25 cellular contexts compared by ENCODE assay signal in the genomic region with DNA sequence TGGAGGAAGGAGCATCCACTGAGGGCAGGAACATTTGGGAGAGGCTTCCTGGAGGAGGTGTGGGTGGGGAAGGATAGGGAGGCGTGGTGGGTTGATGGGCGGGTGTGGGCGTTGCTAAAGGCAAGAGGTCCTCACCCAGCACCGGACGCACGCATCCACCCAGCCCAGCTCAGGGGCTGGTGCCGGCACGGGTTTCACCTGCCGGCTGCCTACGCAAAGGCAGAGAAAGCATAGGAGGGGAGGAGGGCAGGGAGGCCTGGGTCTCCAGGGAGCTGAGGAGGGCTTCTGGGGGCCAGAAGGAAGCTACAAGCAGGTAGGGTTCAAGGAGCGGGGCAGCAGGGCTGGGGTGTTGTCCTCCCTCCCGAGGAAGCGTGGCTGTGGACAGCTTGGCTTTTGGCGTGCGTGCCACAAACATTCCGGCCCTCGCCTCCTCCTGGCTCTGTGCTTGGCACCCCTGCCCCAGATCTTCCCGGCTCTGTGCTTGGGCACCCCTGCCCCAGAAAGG. TPM values are rescaled to one million over a fixed set of nuclear protein-coding genes. Genes with fewer than 3 reads are reported as not detected.
DNase-seq lines count a peak whose midpoint lies in the region; ATAC-seq and TF ChIP-seq lines count a peak whose summit lies in the region.
"Had no signal": no experiment of that assay in that cellular context is flagged by ENCODE, and none has a peak within 500 bp of the region (broad histone marks: within the 10 kb centered on the region; RNA-seq: fewer than 3 reads in every experiment).

No MANE protein-coding gene starts in this region.

- POLR2A ChIA-PET in CD4-positive, alpha-beta memory T cell (lab: Charles Lee; ENCODE audit: partially characterized antibody) = interaction anchor here (1.3 to 13.1 kb wide), 4 partner anchors 8 to 44 kb away, joined by 4 to 358 read pairs (median 94); partner anchors contain the start of genes ANKRD13D, GRK2 and SSH3
- POLR2A ChIA-PET in RWPE1 (lab: Yijun Ruan, JAX; ENCODE audit: low non-redundant PET) = interaction anchor here (0.8 kb wide), 1 partner anchor 235 kb away, joined by 3 read pairs; no protein-coding TSS in a partner anchor

- CTCF ChIA-PET in CD4-positive, alpha-beta memory T cell (lab: Charles Lee; ENCODE audit: partially characterized antibody) = interaction anchor here (1.4 kb wide), 1 partner anchor 21 kb away, joined by 4 read pairs; no protein-coding TSS in a partner anchor
- CTCF ChIA-PET in RWPE1 (lab: Yijun Ruan, JAX) = interaction anchor here (0.6 to 1.4 kb wide), 2 partner anchors 71 to 236 kb away, joined by 5 to 8 read pairs; no protein-coding TSS in a partner anchor

- H3K4me3 ChIP-seq in CD4-positive, alpha-beta memory T cell (ENCODE audit: low read length in 2 of 2) = no peak overlapping the region
- peak overlapping the region in 3 of 7 experiments; percentile 4 to 9 (median 6) for H3K4me3 ChIP-seq in skin epidermis
- H3K4me3 ChIP-seq: body of pancreas, gastroesophageal sphincter, neural progenitor cell had no signal

- peaks cover 22 to 53% (median 39%) of the 10 kb centered on the region in 4 donors for H3K4me1 Mint-ChIP-seq in CD4-positive, alpha-beta memory T cell

- intact Hi-C loops in CD4-positive, alpha-beta memory T cell (cut with micrococcal nuclease) = no loop called here

- no peak for ATAC-seq in GM18519 (IDR thresholded peaks at IDR 0.05; ENCODE audit: low FRiP score, unreplicated experiment)
- ATAC-seq: body of pancreas, gastroesophageal sphincter, left cardiac atrium had no signal

- H3K4me1 ChIP-seq in CD4-positive, alpha-beta memory T cell (ENCODE audit: insufficient read depth, low read length) = peaks cover 42% of the 10 kb centered on the region
- H3K4me1 ChIP-seq: gastroesophageal sphincter, neural progenitor cell had no signal

- H3K27me3 Mint-ChIP-seq in CD4-positive, alpha-beta memory T cell = no peaks in the 10 kb centered on the region
- H3K27me3 Mint-ChIP-seq: dendritic cell treated with granulocyte-macrophage colony-stimulating factor and Interleukin-4, amounts not matched to agents 40 ng/mL and 50 ng/mL, for 4 days had no signal

- no peaks in the 10 kb centered on the region for H3K9me3 Mint-ChIP-seq in CD4-positive, alpha-beta memory T cell
- H3K9me3 Mint-ChIP-seq: activated T-helper 1 cell treated with anti-CD3 and anti-CD28 coated beads, Interleukin-12 subunit alpha, Interleukin-12 subunit beta, Interleukin-2, Interleukin-4 antibody, amounts not matched to agents 30 ng/mL and 10 ng/mL and 1 ng/mL, durations not matched to agents 14 hours and 24 hours and 36 hours; dendritic cell treated with granulocyte-macrophage colony-stimulating factor and Interleukin-4, amounts not matched to agents 40 ng/mL and 50 ng/mL, for 4 days; HFFc6; neural progenitor cell had no signal

- no peaks in the 10 kb centered on the region for H3K36me3 ChIP-seq in CD4-positive, alpha-beta memory T cell (ENCODE audit: insufficient read depth, low read length)
- H3K36me3 ChIP-seq: neural progenitor cell had no signal

- H3K4me3 Mint-ChIP-seq in CD4-positive, alpha-beta memory T cell = peak overlapping the region in 1 of 8 donors; percentile 49
- H3K4me3 Mint-ChIP-seq: activated T-helper 1 cell treated with anti-CD3 and anti-CD28 coated beads, Interleukin-12 subunit alpha, Interleukin-12 subunit beta, Interleukin-2, Interleukin-4 antibody, amounts not matched to agents 30 ng/mL and 10 ng/mL and 1 ng/mL, durations not matched to agents 14 hours and 24 hours and 36 hours; dendritic cell treated with granulocyte-macrophage colony-stimulating factor and Interleukin-4, amounts not matched to agents 40 ng/mL and 50 ng/mL, for 4 days; HFFc6; neural progenitor cell had no signal

- peak overlapping the region; percentile 42 to 97 (median 82) for H3K27ac Mint-ChIP-seq in CD4-positive, alpha-beta memory T cell
- H3K27ac Mint-ChIP-seq: dendritic cell treated with granulocyte-macrophage colony-stimulating factor and Interleukin-4, amounts not matched to agents 40 ng/mL and 50 ng/mL, for 4 days; HFFc6; neural progenitor cell had no signal

- no peaks in the 10 kb centered on the region for H3K36me3 Mint-ChIP-seq in CD4-positive, alpha-beta memory T cell
- H3K36me3 Mint-ChIP-seq: neural progenitor cell had no signal

- H3K27me3 ChIP-seq in CD4-positive, alpha-beta memory T cell (ENCODE audit: insufficient read depth, low read length) = no peaks in the 10 kb centered on the region
- H3K27me3 ChIP-seq: body of pancreas, gastroesophageal sphincter, neural progenitor cell had no signal

- H3K9me3 ChIP-seq in CD4-positive, alpha-beta memory T cell (ENCODE audit: control insufficient read depth in 1 of 2, low read length in 2 of 2) = no peaks in the 10 kb centered on the region
- H3K9me3 ChIP-seq: body of pancreas, gastroesophageal sphincter had no signal

- no peak for DNase-seq in CD4-positive, alpha-beta memory T cell
- no peak for DNase-seq in RWPE1 (ENCODE audit: low spot score)
- DNase-seq in epithelial cell of prostate (ENCODE audit: low read depth, low spot score) = no peak
- DNase-seq in NCI-H69 (lab: John Stamatoyannopoulos, UW) = no peak
- DNase-seq in dedifferentiated amniotic fluid mesenchymal stem cell (ENCODE audit: extremely low spot score) = no peak
- no peak for DNase-seq in activated T-cell treated with anti-CD3 and anti-CD28 coated beads for 4 hours
- DNase-seq: body of pancreas; COR-L47; EL; HFFc6; Kasumi-1; left cardiac atrium; midbrain; NCI-H1105; NCI-H510A; SHP77; stimulated activated CD4-positive, alpha-beta T cell treated with anti-CD3 and anti-CD28 coated beads, Interleukin-12 subunit alpha, Interleukin-12 subunit beta, amount 100 ng/mL, for 4 hours; T-helper 1 cell; WERI-Rb-1 had no signal

- no peak for TF ChIP-seq CTCF in RWPE1 (conservative IDR thresholded peaks at IDR 0.05; ENCODE audit: low read depth)

- H3K27ac ChIP-seq in CD4-positive, alpha-beta memory T cell (ENCODE audit: low read depth, low read length) = peak overlapping the region; percentile 55
- H3K27ac ChIP-seq in RWPE1 (peak overlapping the region; percentile 99), epithelial cell of prostate (peak overlapping the region; percentile 99), skin epidermis (peak overlapping the region; percentile 40 to 93 (median 84))
- H3K27ac ChIP-seq: body of pancreas, gastroesophageal sphincter, neural progenitor cell, WERI-Rb-1 had no signal

RNA-seq across cellular contexts. Expression of gene SSH3, which starts 7.8 kb away (rescaled TPM):
- total RNA-seq in CD4-positive, alpha-beta memory T cell = 10 to 100 TPM; 22.5 to 26.3 TPM
- 1 to 10 TPM in 1 of 2 donors, under 1 TPM in 1; 0.79 to 6.5 TPM for polyA plus RNA-seq in CD4-positive, alpha-beta memory T cell

RNA-seq across cellular contexts. Expression of gene ANKRD13D, which starts 22.0 kb away (rescaled TPM):
- total RNA-seq in CD4-positive, alpha-beta memory T cell = 100 to 1,000 TPM; 244 to 247 TPM
- 10 to 100 TPM; 12.0 to 31.3 TPM for polyA plus RNA-seq in CD4-positive, alpha-beta memory T cell

RNA-seq across cellular contexts. Expression of gene POLD4, which starts 42.2 kb away (rescaled TPM):
- 10 to 100 TPM; 87.9 to 91.3 TPM for total RNA-seq in CD4-positive, alpha-beta memory T cell
- polyA plus RNA-seq in CD4-positive, alpha-beta memory T cell = 10 to 100 TPM; 93.6 to 96.2 TPM

RNA-seq across cellular contexts. Expression of gene GRK2, which starts 44.8 kb away (rescaled TPM):
- total RNA-seq in CD4-positive, alpha-beta memory T cell = 100 to 1,000 TPM; 299 to 310 TPM
- polyA plus RNA-seq in CD4-positive, alpha-beta memory T cell = 10 to 100 TPM; 12.8 to 63.7 TPM
